In genomic region chr3:31572605-31573459, GRCh38 we compare ENCODE assay signal across 10 cellular contexts. TPM values are rescaled to one million over a fixed set of nuclear protein-coding genes. Genes with fewer than 3 reads are reported as not detected.
DNase-seq lines count a peak whose midpoint lies in the region; ATAC-seq and TF ChIP-seq lines count a peak whose summit lies in the region.
"Had no signal": no experiment of that assay in that cellular context is flagged by ENCODE, and none has a peak within 500 bp of the region (broad histone marks: within the 10 kb centered on the region; RNA-seq: fewer than 3 reads in every experiment).

No MANE protein-coding gene starts in this region.

- TF ChIP-seq CTCF in RWPE2 (IDR thresholded peaks at IDR 0.05; ENCODE audit: poor library complexity, severe bottlenecking): no peak
- TF ChIP-seq CTCF in heart left ventricle (IDR thresholded peaks at IDR 0.05): no peak

- no peaks in the 10 kb centered on the region for H3K27me3 ChIP-seq in RWPE2 (ENCODE audit: insufficient read depth, poor library complexity, severe bottlenecking)
- H3K27me3 ChIP-seq in heart left ventricle: no peaks in the 10 kb centered on the region

- no peak overlapping the region for H3K27ac Mint-ChIP-seq in activated naive CD4-positive, alpha-beta T cell treated with anti-CD3 and anti-CD28 coated beads, Interleukin-2, amount 50 U/mL, for 72 hours

- H3K9me3 ChIP-seq in RWPE2 (ENCODE audit: severe bottlenecking) (no peaks in the 10 kb centered on the region), heart left ventricle (no peaks in the 10 kb centered on the region)

- H3K4me1 ChIP-seq in RWPE2 (ENCODE audit: insufficient read depth, poor library complexity, severe bottlenecking) (no peaks in the 10 kb centered on the region), heart left ventricle (peaks cover 3 to 76% (median 45%) of the 10 kb centered on the region in 12 donors)

- no peak overlapping the region for H3K27ac ChIP-seq in RWPE2 (ENCODE audit: poor library complexity, severe bottlenecking)
- no peak overlapping the region for H3K27ac ChIP-seq in heart left ventricle
- H3K27ac ChIP-seq: GM23248 had no signal

- peaks cover 0 to 6% of the 10 kb centered on the region in 2 donors for H3K36me3 Mint-ChIP-seq in activated naive CD4-positive, alpha-beta T cell treated with anti-CD3 and anti-CD28 coated beads, Interleukin-2, amount 50 U/mL, for 72 hours

- no peak overlapping the region for H3K4me3 ChIP-seq in RWPE2 (ENCODE audit: severe bottlenecking)
- H3K4me3 ChIP-seq in heart left ventricle: no peak overlapping the region
- H3K4me3 ChIP-seq: GM23248 had no signal

- intact Hi-C loops in heart left ventricle (cut with DNase I): no loop called here

- peak; percentile 45 to 54 for ATAC-seq in activated naive CD4-positive, alpha-beta T cell treated with anti-CD3 and anti-CD28 coated beads, Interleukin-2, amount 50 U/mL, for 72 hours
- ATAC-seq in HG02973 (IDR thresholded peaks at IDR 0.05; ENCODE audit: unreplicated experiment) (peak; percentile 41), RWPE2 (ENCODE audit: low read depth) (peak; percentile 17; the same call in 1 of the 3 replicates), heart left ventricle (no peak)

- peaks cover 14% of the 10 kb centered on the region for H3K36me3 ChIP-seq in RWPE2 (ENCODE audit: low read depth)
- no peaks in the 10 kb centered on the region for H3K36me3 ChIP-seq in heart left ventricle

- WGBS in heart left ventricle, 4 donors: 69 to 75% (median 73%) methylated on average over 4 of the region's 4 CpGs

- no peak for DNase-seq in activated naive CD4-positive, alpha-beta T cell treated with anti-CD3 and anti-CD28 coated beads, Interleukin-2, amount 50 U/mL, for 72 hours (ENCODE audit: low spot score in 2 of 2)
- DNase-seq in activated naive CD4-positive, alpha-beta T cell treated with Interleukin-2 at 50 U/mL for 16 hours: no peak
- no peak for DNase-seq in RWPE2 (ENCODE audit: low spot score)
- DNase-seq in DMS79 (lab: John Stamatoyannopoulos, UW): no peak
- no peak for DNase-seq in heart left ventricle
- no peak for DNase-seq in NCI-H774 (lab: John Stamatoyannopoulos, UW)
- DNase-seq in activated CD4-positive, alpha-beta T cell treated with anti-CD3 and anti-CD28 coated beads for 48 hours: no peak
- DNase-seq: GM23248, small intestine had no signal

- peaks cover 0 to 11% of the 10 kb centered on the region in 2 donors for H3K9me3 Mint-ChIP-seq in activated naive CD4-positive, alpha-beta T cell treated with anti-CD3 and anti-CD28 coated beads, Interleukin-2, amount 50 U/mL, for 72 hours

- TF ChIP-seq POLR2A in heart left ventricle (IDR thresholded peaks at IDR 0.05): no peak

RNA-seq across cellular contexts. Expression of gene STT3B, which starts 40.1 kb away (rescaled TPM):
- 100 to 1,000 TPM in 1 of 2 donors, 10 to 100 TPM in 1; 93.5 to 132 TPM for total RNA-seq in activated naive CD4-positive, alpha-beta T cell treated with anti-CD3 and anti-CD28 coated beads, Interleukin-2, amount 50 U/mL, for 72 hours
- total RNA-seq in heart left ventricle: 100 to 1,000 TPM in 3 of 9 donors, 10 to 100 TPM in 6; 67.4 to 109 (median 92.1) TPM
- 10 to 100 TPM; 30.2 to 78.4 TPM for polyA plus RNA-seq in heart left ventricle

Comparison
In these comparisons a context has a peak if more than half of its experiments do, and no peak if none do; other contexts are left out.
1. ATAC-seq: peak in activated naive CD4-positive, alpha-beta T cell treated with anti-CD3 and anti-CD28 coated beads, Interleukin-2, amount 50 U/mL, for 72 hours (2 of 2), HG02973 (single experiment) and RWPE2 (single experiment); none in heart left ventricle (0 of 4).